ENCODE assay signal across 23 cellular contexts in genomic region chr4:8021796-8022195, GRCh38.
A peak's percentile ranks its signal among the peaks of the same experiment; 100 is the strongest.
DNase-seq lines count a peak whose midpoint lies in the region; ATAC-seq and TF ChIP-seq lines count a peak whose summit lies in the region.
"Had no signal": no experiment of that assay in that cellular context is flagged by ENCODE, and none has a peak within 500 bp of the region (broad histone marks: within the 10 kb centered on the region; RNA-seq: fewer than 3 reads in every experiment).

No MANE protein-coding gene starts in this region.

- no peaks in the 10 kb centered on the region for H3K9me3 Mint-ChIP-seq in CD4-positive, alpha-beta T cell
- H3K9me3 Mint-ChIP-seq: activated CD4-positive, alpha-beta T cell treated with anti-CD3 and anti-CD28 coated beads, Interleukin-2, amount 10 ng/mL, durations not matched to agents 7 days and 5 days; activated naive CD4-positive, alpha-beta T cell treated with anti-CD3 and anti-CD28 coated beads, Interleukin-2, amount 10 ng/mL, durations not matched to agents 7 days and 5 days; activated T-cell treated with anti-CD3 and anti-CD28 coated beads, Interleukin-2, amount 50 U/mL, for 72 hours had no signal

- H3K36me3 ChIP-seq in A673 (ENCODE audit: insufficient read depth, low read length, poor library complexity, severe bottlenecking) (no peaks in the 10 kb centered on the region), HCT116 (ENCODE audit: control insufficient read depth in 1 of 2, insufficient read depth in 2 of 2, low read length in 2 of 2) (no peaks in the 10 kb centered on the region), sigmoid colon (no peaks in the 10 kb centered on the region)
- H3K36me3 ChIP-seq: heart left ventricle, upper lobe of left lung had no signal

- ATAC-seq in HCT116 (peak; percentile 39; the same call in 1 of the 2 replicates), SK-N-SH treated with all-trans-retinoic acid at 6 μM for 48 hours (peak; percentile 55), GM21526 (IDR thresholded peaks at IDR 0.05; ENCODE audit: low FRiP score, unreplicated experiment) (no peak)
- ATAC-seq in CD4-positive, alpha-beta T cell (ENCODE audit: poor library complexity), result no peak
- ATAC-seq: activated T-cell treated with anti-CD3 and anti-CD28 coated beads, Interleukin-2, amount 50 U/mL, for 72 hours; heart left ventricle had no signal

- H3K4me3 ChIP-seq in A673 (ENCODE audit: low read depth, low read length, poor library complexity, severe bottlenecking) (no peak overlapping the region), HCT116 (replicated peaks in 1 of 2; ENCODE audit: low read depth in 1 of 2, low read length in 2 of 2) (no peak overlapping the region), fibroblast of the aortic adventitia (ENCODE audit: low read depth, low read length) (no peak overlapping the region), sigmoid colon (no peak overlapping the region)
- H3K4me3 ChIP-seq: dorsolateral prefrontal cortex, heart left ventricle, upper lobe of left lung had no signal

- H3K79me2 ChIP-seq in HCT116 (ENCODE audit: insufficient read depth, low read length), result no peaks in the 10 kb centered on the region

- no peak overlapping the region for H3K9ac ChIP-seq in HCT116 (ENCODE audit: low read length)

- peak; percentile 40; the same call in 1 of the 2 replicates for TF ChIP-seq RAD21 in HCT116 (IDR thresholded peaks at IDR 0.05; ENCODE audit: low read depth)

- POLR2A ChIA-PET in A673 (lab: Charles Lee; ENCODE audit: low non-redundant PET), result no interaction called here
- POLR2A ChIA-PET in HCT116 (lab: Charles Lee), result no interaction called here
- POLR2A ChIA-PET in CD4-positive, alpha-beta T cell (lab: Charles Lee), result interaction anchor here (0.7 kb wide), 1 partner anchor 63 kb away, joined by 3 read pairs; no protein-coding TSS in a partner anchor

- DNase-seq in A673 (ENCODE audit: low spot score) (no peak), HCT116 (ENCODE audit: low read depth, low spot score) (no peak), fibroblast of the aortic adventitia (ENCODE audit: low read depth) (no peak), A172 (ENCODE audit: low spot score) (no peak), sigmoid colon (no peak)
- no peak for DNase-seq in CD4-positive, alpha-beta T cell
- DNase-seq: ACHN; activated CD4-positive, alpha-beta T cell treated with anti-CD3 and anti-CD28 coated beads, Interleukin-2, amount 10 ng/mL, durations not matched to agents 7 days and 5 days; activated naive CD4-positive, alpha-beta T cell treated with anti-CD3 and anti-CD28 coated beads, Interleukin-2, amount 10 ng/mL, durations not matched to agents 7 days and 5 days; activated T-cell treated with anti-CD3 and anti-CD28 coated beads, Interleukin-2, amount 50 U/mL, for 72 hours; amygdala; dorsolateral prefrontal cortex; heart left ventricle; Kasumi-1; mesenchymal stem cell; NCI-H187; NCI-H526; small intestine; stimulated activated CD4-positive, alpha-beta T cell treated with anti-CD3 and anti-CD28 coated beads, Interleukin-2, amount 100 ng/mL, for 24 hours had no signal

- CTCF ChIA-PET in A673 (lab: Charles Lee) (no interaction called here), HCT116 (lab: Charles Lee) (no interaction called here)
- CTCF ChIA-PET in CD4-positive, alpha-beta T cell (lab: Charles Lee), result no interaction called here

- no peaks in the 10 kb centered on the region for H3K36me3 Mint-ChIP-seq in CD4-positive, alpha-beta T cell (ENCODE audit: low read depth)
- H3K36me3 Mint-ChIP-seq: activated naive CD4-positive, alpha-beta T cell treated with anti-CD3 and anti-CD28 coated beads, Interleukin-2, amount 10 ng/mL, durations not matched to agents 7 days and 5 days had no signal

- H3K27me3 ChIP-seq in A673 (replicated peaks; ENCODE audit: insufficient read depth, low read depth, low read length, poor library complexity), result no peaks in the 10 kb centered on the region
- no peaks in the 10 kb centered on the region for H3K27me3 ChIP-seq in HCT116 (ENCODE audit: insufficient read depth, low read length)
- H3K27me3 ChIP-seq in CD4-positive, alpha-beta T cell (ENCODE audit: control insufficient read depth, insufficient read depth, low read length), result no peaks in the 10 kb centered on the region
- H3K27me3 ChIP-seq in sigmoid colon, result no peaks in the 10 kb centered on the region
- H3K27me3 ChIP-seq: dorsolateral prefrontal cortex, heart left ventricle, upper lobe of left lung had no signal

- 0 out of 2 replicates have a peak, but pooled peaks have one; percentile 21 for TF ChIP-seq CTCF in A673 (conservative IDR thresholded peaks at IDR 0.05; ENCODE audit: low read depth, low read length)
- TF ChIP-seq CTCF in HCT116 (IDR thresholded peaks at IDR 0.05 in 2 of 3, conservative IDR thresholded peaks at IDR 0.05 in 1 of 3; ENCODE audit: borderline replicate concordance in 1 of 3, insufficient read depth in 1 of 3, low read depth in 2 of 3, low read length in 2 of 3), result peak in 2 of 3 experiments; percentile 28 to 29; a peak in 2 of 6 replicates
- TF ChIP-seq CTCF in fibroblast of the aortic adventitia (IDR thresholded peaks at IDR 0.05; ENCODE audit: insufficient read depth, low read length), result peak; percentile 1
- TF ChIP-seq CTCF in CD4-positive, alpha-beta T cell (IDR thresholded peaks at IDR 0.05), result no peak
- no peak for TF ChIP-seq CTCF in sigmoid colon (IDR thresholded peaks at IDR 0.05)

- TF ChIP-seq EP300 in sigmoid colon (IDR thresholded peaks at IDR 0.05), result no peak

- no peaks in the 10 kb centered on the region for H3K27me3 Mint-ChIP-seq in CD4-positive, alpha-beta T cell
- H3K27me3 Mint-ChIP-seq: activated CD4-positive, alpha-beta T cell treated with anti-CD3 and anti-CD28 coated beads, Interleukin-2, amount 10 ng/mL, durations not matched to agents 7 days and 5 days had no signal

- BruUV-seq in A673 (replicated peaks; lab: Mats Ljungman, UMichigan), result no TSS peak
- BruUV-seq in HCT116 (replicated peaks; lab: Mats Ljungman, UMichigan), result no TSS peak

- H3K4me1 ChIP-seq in A673 (ENCODE audit: insufficient read depth, low read length, poor library complexity, severe bottlenecking) (no peaks in the 10 kb centered on the region), HCT116 (ENCODE audit: control insufficient read depth in 1 of 2, insufficient read depth in 2 of 2, low read length in 2 of 2) (peaks cover 0 to 26% of the 10 kb centered on the region in 2 experiments; a peak in 2 of 4 replicates), sigmoid colon (no peaks in the 10 kb centered on the region)
- H3K4me1 ChIP-seq: heart left ventricle, upper lobe of left lung had no signal

- H3K9me2 ChIP-seq in HCT116 (ENCODE audit: insufficient read depth), result no peaks in the 10 kb centered on the region

- H3K27ac ChIP-seq in A673 (ENCODE audit: low read depth, low read length, poor library complexity, severe bottlenecking), result no peak overlapping the region
- no peak overlapping the region for H3K27ac ChIP-seq in HCT116 (ENCODE audit: low read depth, low read length)
- H3K27ac ChIP-seq in CD4-positive, alpha-beta T cell (ENCODE audit: low read depth, low read length), result no peak overlapping the region
- H3K27ac ChIP-seq in sigmoid colon, result no peak overlapping the region
- H3K27ac ChIP-seq: C4-2B, heart left ventricle, upper lobe of left lung had no signal

- intact Hi-C loops in A673 (cut with micrococcal nuclease; ENCODE audit: unreplicated experiment) (no loop called here), HCT116 (cut with micrococcal nuclease) (no loop called here), sigmoid colon (cut with DNase I) (no loop called here)
- intact Hi-C loops in CD4-positive, alpha-beta T cell (cut with DNase I, micrococcal nuclease), result no loop called here

- H3K4me3 Mint-ChIP-seq in CD4-positive, alpha-beta T cell, result no peak overlapping the region
- H3K4me3 Mint-ChIP-seq: activated CD4-positive, alpha-beta T cell treated with anti-CD3 and anti-CD28 coated beads, Interleukin-2, amount 10 ng/mL, durations not matched to agents 7 days and 5 days; activated naive CD4-positive, alpha-beta T cell treated with anti-CD3 and anti-CD28 coated beads, Interleukin-2, amount 10 ng/mL, durations not matched to agents 7 days and 5 days; activated T-cell treated with anti-CD3 and anti-CD28 coated beads, Interleukin-2, amount 50 U/mL, for 72 hours had no signal

- H3K27ac Mint-ChIP-seq in CD4-positive, alpha-beta T cell, result no peak overlapping the region
- H3K27ac Mint-ChIP-seq: activated CD4-positive, alpha-beta T cell treated with anti-CD3 and anti-CD28 coated beads, Interleukin-2, amount 10 ng/mL, durations not matched to agents 7 days and 5 days; activated naive CD4-positive, alpha-beta T cell treated with anti-CD3 and anti-CD28 coated beads, Interleukin-2, amount 10 ng/mL, durations not matched to agents 7 days and 5 days; activated T-cell treated with anti-CD3 and anti-CD28 coated beads, Interleukin-2, amount 50 U/mL, for 72 hours had no signal

- RAD21 ChIA-PET in HCT116 (lab: Charles Lee; ENCODE audit: low non-redundant PET in 1 of 2, low total read pairs in 2 of 2, uncharacterized antibody in 2 of 2, unreplicated experiment in 2 of 2), result no interaction called here

- H3K4me2 ChIP-seq in HCT116 (ENCODE audit: low read length), result no peak overlapping the region

- no peaks in the 10 kb centered on the region for H4K20me1 ChIP-seq in HCT116 (ENCODE audit: insufficient read depth)

- H3K9me3 ChIP-seq in A673 (ENCODE audit: low read depth, low read length, poor library complexity, severe bottlenecking) (no peaks in the 10 kb centered on the region), HCT116 (ENCODE audit: control insufficient read depth in 1 of 2, insufficient read depth in 1 of 2, low read depth in 1 of 2, low read length in 2 of 2) (no peaks in the 10 kb centered on the region), sigmoid colon (no peaks in the 10 kb centered on the region)
- H3K9me3 ChIP-seq in CD4-positive, alpha-beta T cell (ENCODE audit: control insufficient read depth, low read length), result no peaks in the 10 kb centered on the region
- H3K9me3 ChIP-seq: heart left ventricle, upper lobe of left lung had no signal

- 80 to 83% methylated on average over 13 of the region's 13 CpGs for WGBS in sigmoid colon, 2 donors

- no peak for TF ChIP-seq POLR2A in HCT116 (IDR thresholded peaks at IDR 0.05; ENCODE audit: borderline replicate concordance, extremely low read depth, insufficient read depth, insufficient read length)
- no peak for TF ChIP-seq POLR2A in sigmoid colon (IDR thresholded peaks at IDR 0.05)

- no peaks in the 10 kb centered on the region for H3K4me1 Mint-ChIP-seq in CD4-positive, alpha-beta T cell (ENCODE audit: low read depth)

- no peak overlapping the region for H2AFZ ChIP-seq in HCT116 (ENCODE audit: low read depth, low read length, poor library complexity, severe bottlenecking)

TF ChIP-seq in HCT116, 20 proteins besides CTCF, POLR2A, EP300 and RAD21:
- no peak for TF ChIP-seq MAX (IDR thresholded peaks at IDR 0.05)
TF ChIP-seq in HCT116: peak in this region for 0.

TF ChIP-seq in SK-N-SH treated with all-trans-retinoic acid at 6 μM for 48 hours, 23 proteins besides CTCF, POLR2A, EP300 and RAD21:
- TF ChIP-seq RARB (CRISPR knock-in tag; IDR thresholded peaks at IDR 0.05), result no peak

Comparison
In these comparisons a context has a peak if more than half of its experiments do, and no peak if none do; other contexts are left out.
1. CTCF ChIP-seq: peak in A673 (single experiment), HCT116 (2 of 3) and fibroblast of the aortic adventitia (single experiment); none in CD4-positive, alpha-beta T cell (single experiment) and sigmoid colon (0 of 4).
2. ATAC-seq: peak in HCT116 (single experiment) and SK-N-SH treated with all-trans-retinoic acid at 6 μM for 48 hours (single experiment); none in GM21526 (single experiment) and CD4-positive, alpha-beta T cell (single experiment).